34 cellular contexts compared by ENCODE assay signal in the genomic region with DNA sequence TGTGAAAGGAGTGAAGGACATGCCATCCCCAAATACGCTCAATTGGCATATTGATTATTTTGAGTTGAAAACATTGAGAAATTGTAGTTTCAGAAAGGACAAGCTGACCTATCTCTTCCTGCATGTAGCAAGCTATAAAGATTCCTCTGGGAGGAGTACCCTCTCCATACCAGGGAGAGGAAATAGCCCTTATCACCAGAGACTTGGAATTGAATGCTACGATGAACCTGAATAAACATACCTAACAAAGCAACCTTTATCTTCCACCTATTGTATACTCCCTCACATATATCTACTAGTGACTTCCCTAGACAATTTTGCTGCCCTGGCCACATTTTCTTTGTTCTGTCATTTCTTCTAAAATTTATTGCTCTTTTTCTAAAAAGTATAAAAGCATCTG.
"Had no signal": no experiment of that assay in that cellular context is flagged by ENCODE, and none has a peak within 500 bp of the region (broad histone marks: within the 10 kb centered on the region; RNA-seq: fewer than 3 reads in every experiment).

No MANE protein-coding gene starts in this region.

- H3K9me3 ChIP-seq: Peyer's patch, SJSA1, SK-N-SH had no signal

- H3K9ac ChIP-seq: KMS-11, SK-N-SH had no signal

- H3K36me3 Mint-ChIP-seq: activated naive CD8-positive, alpha-beta T cell treated with anti-CD3 and anti-CD28 coated beads for 36 hours had no signal

- H3K27me3 ChIP-seq: brain microvascular endothelial cell, Peyer's patch, SJSA1 had no signal

- H3K27me3 Mint-ChIP-seq: activated CD4-positive, alpha-beta T cell treated with anti-CD3 and anti-CD28 coated beads for 36 hours; activated CD8-positive, alpha-beta T cell treated with anti-CD3 and anti-CD28 coated beads for 36 hours; activated T-helper 17 cell treated with anti-CD3 and anti-CD28 coated beads, Interleukin-2, amount 50 U/mL, for 72 hours had no signal

- FAIRE-seq: TTC549 had no signal

- H3K4me3 Mint-ChIP-seq: activated CD4-positive, alpha-beta T cell treated with anti-CD3 and anti-CD28 coated beads for 36 hours; activated CD8-positive, alpha-beta T cell treated with anti-CD3 and anti-CD28 coated beads for 36 hours; activated naive CD8-positive, alpha-beta T cell treated with anti-CD3 and anti-CD28 coated beads for 36 hours; activated T-cell treated with anti-CD3 and anti-CD28 coated beads, Interleukin-2, amount 50 U/mL, for 72 hours; activated T-helper 17 cell treated with anti-CD3 and anti-CD28 coated beads, Interleukin-2, amount 50 U/mL, for 72 hours; T-helper 1 cell treated with Interleukin-12 subunit alpha and Interleukin-12 subunit beta and Interleukin-4 antibody, amounts not matched to agents 30 μg/mL and 1 μg/mL, for 36 hours; T-helper 2 cell treated with Interferon-gamma antibody and Interleukin-4, amounts not matched to agents 5 μg/mL and 100 μg/mL, for 36 hours had no signal

- H3K4me1 ChIP-seq: Peyer's patch, SJSA1 had no signal

- DNase-seq: activated CD4-positive, alpha-beta T cell treated with anti-CD3 and anti-CD28 coated beads for 36 hours; activated CD4-positive, alpha-beta T cell treated with anti-CD3 and anti-CD28 coated beads, Interleukin-2, amount 50 U/mL, for 4 hours; activated CD8-positive, alpha-beta T cell treated with anti-CD3 and anti-CD28 coated beads for 36 hours; activated effector memory CD4-positive, alpha-beta T cell treated with anti-CD3 and anti-CD28 coated beads, Interleukin-2, amount 50 U/mL, for 16 hours; activated naive CD4-positive, alpha-beta T cell; activated naive CD4-positive, alpha-beta T cell treated with anti-CD3 and anti-CD28 coated beads, Interleukin-2, amount 50 U/mL, for 16 hours; activated naive CD8-positive, alpha-beta T cell treated with anti-CD3 and anti-CD28 coated beads for 36 hours; activated T-cell treated with anti-CD3 and anti-CD28 coated beads, Interleukin-2, amount 50 U/mL, for 1 hour; activated T-cell treated with anti-CD3 and anti-CD28 coated beads, Interleukin-2, amount 50 U/mL, for 72 hours; amniotic stem cell; aorta; brain microvascular endothelial cell; central memory CD4-positive, alpha-beta T cell; MM.1S; MV-4-11; NCI-H1092; NCI-H1436 treated with DMSO at 0.1 percent for 48 hours; NCI-H187 treated with DMSO at 0.1 percent for 48 hours; NCI-H2171 treated with DMSO at 0.1 percent for 48 hours; NCI-H2227 treated with DMSO at 0.1 percent for 48 hours; NCI-H524 treated with DMSO at 0.1 percent for 48 hours; NCI-H82; NK-92 treated with Interleukin-12 subunit alpha and Interleukin-12 subunit beta, amount 100 ng/mL, for 24 hours; PC-3; Peyer's patch; RPMI8226; SHP77 treated with DMSO at 0.1 percent for 48 hours; SK-N-SH had no signal

- H3K27ac ChIP-seq: brain microvascular endothelial cell, KMS-11, Peyer's patch, SJSA1 had no signal

- ATAC-seq: activated CD4-positive, alpha-beta T cell treated with anti-CD3 and anti-CD28 coated beads for 36 hours; activated CD8-positive, alpha-beta T cell treated with anti-CD3 and anti-CD28 coated beads for 36 hours; activated T-cell treated with anti-CD3 and anti-CD28 coated beads, Interleukin-2, amount 50 U/mL, for 72 hours; activated T-helper 17 cell treated with anti-CD3 and anti-CD28 coated beads, Interleukin-2, amount 50 U/mL, for 72 hours; PC-3 had no signal

- H3K4me3 ChIP-seq: Peyer's patch, SJSA1 had no signal

- H3K27ac Mint-ChIP-seq: activated CD4-positive, alpha-beta T cell treated with anti-CD3 and anti-CD28 coated beads for 36 hours; activated CD8-positive, alpha-beta T cell treated with anti-CD3 and anti-CD28 coated beads for 36 hours; activated naive CD8-positive, alpha-beta T cell treated with anti-CD3 and anti-CD28 coated beads for 36 hours; activated T-cell treated with anti-CD3 and anti-CD28 coated beads, Interleukin-2, amount 50 U/mL, for 72 hours; activated T-helper 17 cell treated with anti-CD3 and anti-CD28 coated beads, Interleukin-2, amount 50 U/mL, for 72 hours; T-helper 1 cell treated with Interleukin-12 subunit alpha and Interleukin-12 subunit beta and Interleukin-4 antibody, amounts not matched to agents 30 μg/mL and 1 μg/mL, for 36 hours; T-helper 2 cell treated with Interferon-gamma antibody and Interleukin-4, amounts not matched to agents 5 μg/mL and 100 μg/mL, for 36 hours had no signal

- H3K9me3 Mint-ChIP-seq: activated CD8-positive, alpha-beta T cell treated with anti-CD3 and anti-CD28 coated beads for 36 hours; activated naive CD8-positive, alpha-beta T cell treated with anti-CD3 and anti-CD28 coated beads for 36 hours; activated T-cell treated with anti-CD3 and anti-CD28 coated beads, Interleukin-2, amount 50 U/mL, for 72 hours; activated T-helper 17 cell treated with anti-CD3 and anti-CD28 coated beads, Interleukin-2, amount 50 U/mL, for 72 hours; T-helper 1 cell treated with Interleukin-12 subunit alpha and Interleukin-12 subunit beta and Interleukin-4 antibody, amounts not matched to agents 30 μg/mL and 1 μg/mL, for 36 hours; T-helper 2 cell treated with Interferon-gamma antibody and Interleukin-4, amounts not matched to agents 5 μg/mL and 100 μg/mL, for 36 hours had no signal

- H3K4me1 Mint-ChIP-seq: activated T-helper 17 cell treated with anti-CD3 and anti-CD28 coated beads, Interleukin-2, amount 50 U/mL, for 72 hours had no signal

- H3K36me3 ChIP-seq: brain microvascular endothelial cell, Peyer's patch, SJSA1 had no signal
